Comparison of ENCODE assay signal across 22 cellular contexts in genomic region chr5:44707721-44708120, GRCh38.
"Had no signal": no experiment of that assay in that cellular context is flagged by ENCODE, and none has a peak within 500 bp of the region (broad histone marks: within the 10 kb centered on the region; RNA-seq: fewer than 3 reads in every experiment).

No MANE protein-coding gene starts in this region.

- DNase-seq: stimulated activated CD4-positive, alpha-beta T cell treated with anti-CD3 and anti-CD28 coated beads, Interleukin-2, amount 100 ng/mL, for 48 hours; stimulated activated CD4-positive, alpha-beta T cell treated with anti-CD3 and anti-CD28 coated beads, Interleukin-4, amount 100 ng/mL, for 1 hour; stimulated activated CD4-positive, alpha-beta T cell treated with anti-CD3 and anti-CD28 coated beads, Interleukin-4, amount 100 ng/mL, for 24 hours; stimulated activated CD4-positive, alpha-beta T cell treated with anti-CD3 and anti-CD28 coated beads, Interleukin-4, amount 100 ng/mL, for 4 hours; stimulated activated CD8-positive, alpha-beta memory T cell treated with anti-CD3 and anti-CD28 coated beads, Interleukin-4, amount 100 ng/mL, for 48 hours; stimulated activated naive B cell treated with anti-CD40 and anti-IgM and Interleukin-4, amounts not matched to agents 10 μg/mL and 1 μg/mL and 100 μg/mL, for 72 hours; stimulated activated naive CD4-positive, alpha-beta T cell; stimulated activated naive CD4-positive, alpha-beta T cell treated with Interleukin-2 at 50 U/mL for 16 hours; stimulated activated naive CD8-positive, alpha-beta T cell treated with anti-CD3 and anti-CD28 coated beads, Interleukin-15, amount 100 ng/mL, for 72 hours; stimulated activated naive CD8-positive, alpha-beta T cell treated with anti-CD3 and anti-CD28 coated beads, Interleukin-15, Interleukin-2, amounts not matched to agents 100 U/mL and 50 U/mL, for 24 hours; stomach; substantia nigra; testis; thyroid gland; tibial artery; transverse colon; trophoblast cell; upper lobe of left lung; upper lobe of right lung; uterus had no signal

- ATAC-seq: stimulated activated effector memory CD8-positive, alpha-beta T cell treated with anti-CD3 and anti-CD28 coated beads, Interleukin-12 subunit alpha, Interleukin-12 subunit beta, amount 100 ng/mL, for 72 hours; stimulated activated memory B cell treated with anti-CD40 and anti-IgM and Interleukin-4, amounts not matched to agents 10 μg/mL and 1 μg/mL and 100 μg/mL, for 72 hours; stimulated activated naive B cell treated with anti-CD40 and anti-IgM and Interleukin-4, amounts not matched to agents 10 μg/mL and 1 μg/mL and 100 μg/mL, for 72 hours; stimulated activated naive CD8-positive, alpha-beta T cell treated with anti-CD3 and anti-CD28 coated beads, Interleukin-15, amount 100 ng/mL, for 72 hours; stimulated activated naive CD8-positive, alpha-beta T cell treated with anti-CD3 and anti-CD28 coated beads, Interleukin-15, Interleukin-2, amounts not matched to agents 100 U/mL and 50 U/mL, for 24 hours; upper lobe of right lung had no signal
